ENCODE assay signal across 8 cellular contexts in genomic region chr5:446864-447263, GRCh38. TPM values are rescaled to one million over a fixed set of nuclear protein-coding genes. Genes with fewer than 3 reads are reported as not detected.
DNase-seq lines count a peak whose midpoint lies in the region; ATAC-seq, FAIRE-seq and TF ChIP-seq lines count a peak whose summit lies in the region.

No MANE protein-coding gene starts in this region.

- no peaks in the 10 kb centered on the region; the same call in 1 of the 2 replicates for H4K20me1 ChIP-seq in K562 (replicated peaks; ENCODE audit: control insufficient read depth, insufficient read depth, low read length)

- no peak overlapping the region for H2AFZ ChIP-seq in K562 (ENCODE audit: low read depth, low read length)

- peak in 1 of 2 experiments; percentile 44; a peak in 2 of 4 replicates for TF ChIP-seq RAD21 in K562 (CRISPR knock-in tag; conservative IDR thresholded peaks at IDR 0.05 in 1 of 2, IDR thresholded peaks at IDR 0.05 in 1 of 2)

- FAIRE-seq in K562 (lab: Jason Lieb, UNC), result peak; percentile 72
- no peak for FAIRE-seq in H54 (lab: Jason Lieb, UNC)

- H3K27me3 ChIP-seq in K562 (ENCODE audit: control insufficient read depth in 2 of 2, insufficient read depth in 2 of 2, low read length in 2 of 2) (no peaks in the 10 kb centered on the region), left lung (no peaks in the 10 kb centered on the region)

- H3K4me1 ChIP-seq in K562 (replicated peaks in 1 of 2; ENCODE audit: control insufficient read depth in 2 of 2, insufficient read depth in 2 of 2, low read length in 2 of 2) (peaks cover 15 to 30% of the 10 kb centered on the region in 2 experiments; a peak in 4 of 5 replicates), left lung (peaks cover 0 to 51% of the 10 kb centered on the region in 2 donors)

- H3K79me2 ChIP-seq in K562 (ENCODE audit: control insufficient read depth, insufficient read depth, low read length), result peaks cover 32% of the 10 kb centered on the region

- H3K9me3 ChIP-seq in K562 (replicated peaks; ENCODE audit: control insufficient read depth, insufficient read depth, low read depth, low read length), result 0 out of 2 replicates have a peak, but pooled peaks cover 4% of the 10 kb centered on the region
- H3K9me3 ChIP-seq in left lung, result peaks cover 6 to 8% of the 10 kb centered on the region in 2 donors

- H3K9ac ChIP-seq in K562 (ENCODE audit: insufficient read depth in 1 of 2, low read depth in 2 of 2, low read length in 2 of 2), result no peak overlapping the region

- H3K27ac ChIP-seq in K562 (ENCODE audit: extremely low read depth, low read depth, low read length) (no peak overlapping the region), left lung (no peak overlapping the region)

- POLR2A ChIA-PET in K562 (lab: Yijun Ruan, JAX), result interaction anchor here (0.9 to 1.9 kb wide), 5 partner anchors 10 to 172 kb away, joined by 3 to 6 read pairs (median 4); no protein-coding TSS in a partner anchor

- H3K4me2 ChIP-seq in K562 (ENCODE audit: insufficient read depth, low read length), result no peak overlapping the region

- TF ChIP-seq POLR2A in K562 (conservative IDR thresholded peaks at IDR 0.05) (no peak), H54 (IDR thresholded peaks at IDR 0.05; ENCODE audit: low read depth, low read length) (no peak)

- WGBS in K562 (ENCODE audit: insufficient coverage, low coverage, missing lambda C conversion rate), result 63% methylated on average over 7 of the region's 7 CpGs

- intact Hi-C loops in K562 (cut with micrococcal nuclease), result no loop called here
- intact Hi-C loops in left lung (cut with DNase I), result no loop called here

- in situ Hi-C loops in K562 (cut with MboI), result no loop called here

- CTCF ChIA-PET in K562 (lab: Yijun Ruan, JAX; ENCODE audit: low intra/inter-chr PET ratio), result interaction anchor here (0.8 kb wide), 1 partner anchor 11 kb away, joined by 3 read pairs; no protein-coding TSS in a partner anchor

- H3K36me3 ChIP-seq in K562 (ENCODE audit: control insufficient read depth, insufficient read depth, low read length) (peaks cover 57% of the 10 kb centered on the region), left lung (peaks cover 3 to 62% of the 10 kb centered on the region in 2 donors)

- ATAC-seq in K562 (no peak), left lung (peak; percentile 23), HG03565 (IDR thresholded peaks at IDR 0.05; ENCODE audit: unreplicated experiment) (no peak)

- no peak overlapping the region for H3K4me3 ChIP-seq in K562
- H3K4me3 ChIP-seq in left lung, result no peak overlapping the region

- H3K9me1 ChIP-seq in K562 (ENCODE audit: control insufficient read depth, insufficient read depth, low read length), result peaks cover 13% of the 10 kb centered on the region

- DNase-seq in AML-193 (lab: John Stamatoyannopoulos, UW), result peak; percentile 49 to 71
- DNase-seq in NCI-H345 treated with DMSO at 0.1 percent for 48 hours (lab: John Stamatoyannopoulos, UW; ENCODE audit: unreplicated experiment), result peak; percentile 17
- DNase-seq in K562 (ENCODE audit: extremely low read depth in 1 of 4, low spot score in 3 of 4), result peak in 3 of 4 experiments; percentile 43 to 50 (median 46)
- no peak for DNase-seq in left lung
- no peak for DNase-seq in cerebellar nuclear complex (lab: John Stamatoyannopoulos, UW)
- DNase-seq in H54 (ENCODE audit: insufficient read length, low spot score), result no peak

- no TSS peak for BruUV-seq in K562 (replicated peaks; lab: Mats Ljungman, UMichigan)

- peak; percentile 64 for TF ChIP-seq CTCF in GM12873 (IDR thresholded peaks at IDR 0.05; ENCODE audit: insufficient read depth, low read depth, low read length, missing control alignments)
- peak; percentile 45 to 70 (median 63); a peak in 5 of 6 replicates for TF ChIP-seq CTCF in K562 (IDR thresholded peaks at IDR 0.05 in 2 of 3, conservative IDR thresholded peaks at IDR 0.05 in 1 of 3; ENCODE audit: insufficient read depth in 2 of 3, low read depth in 1 of 3, low read length in 3 of 3)
- peak; percentile 33 to 49 for TF ChIP-seq CTCF in left lung (IDR thresholded peaks at IDR 0.05)

- TF ChIP-seq EP300 in K562 (IDR thresholded peaks at IDR 0.05; ENCODE audit: low read length), result no peak

TF ChIP-seq in K562, 482 proteins besides CTCF, POLR2A, EP300 and RAD21 (continues in another document):
- TF ChIP-seq E2F6 (IDR thresholded peaks at IDR 0.05; ENCODE audit: borderline replicate concordance in 1 of 2, extremely low read depth in 1 of 2, insufficient read depth in 1 of 2, insufficient read length in 1 of 2, low read depth in 1 of 2, low read length in 1 of 2, poor library complexity in 1 of 2, severe bottlenecking in 1 of 2) (no peak), SMC3 (conservative IDR thresholded peaks at IDR 0.05; ENCODE audit: insufficient read depth, low read depth, low read length) (peak; percentile 29; the same call in 1 of the 2 replicates), TFAP4 (CRISPR knock-in tag; IDR thresholded peaks at IDR 0.05; ENCODE audit: borderline replicate concordance) (peak; percentile 32; the same call in 1 of the 2 replicates), ZNF436 (CRISPR knock-in tag; IDR thresholded peaks at IDR 0.05) (no peak), RBM15 (IDR thresholded peaks at IDR 0.05; ENCODE audit: insufficient read depth, low read length) (no peak), SNAPC5 (CRISPR knock-in tag; IDR thresholded peaks at IDR 0.05) (no peak), ZFP91 (CRISPR knock-in tag; IDR thresholded peaks at IDR 0.05) (no peak)

RNA-seq across cellular contexts. Expression of gene EXOC3, which starts 3.9 kb away (rescaled TPM):
- total RNA-seq in K562 (2011; cell fraction: chromatin; rRNA removed; ENCODE audit: low replicate concordance), result 103 and 177 TPM in 2 replicates
- total RNA-seq in K562 (2011; cell fraction: nucleolus; rRNA removed), result 66.8 and 69.0 TPM in 2 replicates
- 75.2 and 79.0 TPM in 2 replicates for total RNA-seq in K562 (2011; cell fraction: nucleoplasm; rRNA removed)
- total RNA-seq in K562 (2014; rRNA removed) (22.4 and 27.5 TPM in 2 replicates), K562 (2014; rRNA removed; fragmentation: Illumina TruSeq; extraction: Trizol) (13.9 and 16.5 TPM in 2 replicates), K562 (2015; rRNA removed; fragmentation: Illumina TruSeq; extraction: Trizol) (22.4 and 22.9 TPM in 2 replicates), K562 (2021) (41.0 and 41.9 TPM in 2 replicates), left lung (10 to 100 TPM; 43.8 to 58.7 TPM)
- polyA plus RNA-seq in K562 (2011; rRNA removed) (15.5 and 18.8 TPM in 2 replicates), K562 (2014; fragmentation: Illumina TruSeq; extraction: Trizol) (22.9 and 25.8 TPM in 2 replicates), K562 (2014; fragmentation: Nextera tagmentation; extraction: Ambion mirVana) (1 to 10 TPM; 1.4 to 3.7 TPM), K562 (2014; rRNA removed) (25.6 and 26.4 TPM in 2 replicates)
- polyA plus RNA-seq in K562 (2011; cell fraction: cytosol; rRNA removed), result 12.0 and 15.7 TPM in 2 replicates
- polyA plus RNA-seq in K562 (2011; cell fraction: nucleus; rRNA removed), result 37.6 and 54.4 TPM in 2 replicates
- 34.5 and 78.0 TPM in 2 replicates for polyA plus RNA-seq in K562 (2012)
- 13.4 and 17.1 TPM in 2 replicates for polyA minus RNA-seq in K562 (2011; rRNA and poly(A)+ RNA removed)
- 14.6 and 14.7 TPM in 2 replicates for polyA minus RNA-seq in K562 (2011; cell fraction: cytosol; rRNA and poly(A)+ RNA removed)
- 18.3 and 25.2 TPM in 2 replicates for polyA minus RNA-seq in K562 (2011; cell fraction: nucleus; rRNA and poly(A)+ RNA removed)

Comparison
In these comparisons a context has a peak if more than half of its experiments do, and no peak if none do; other contexts are left out.
1. DNase-seq: peak in AML-193 (2 of 2), NCI-H345 treated with DMSO at 0.1 percent for 48 hours (single experiment) and K562 (3 of 4); none in left lung (0 of 2), cerebellar nuclear complex (0 of 2) and H54 (single experiment).
2. Peak in every context shown above with its lines, with median percentiles within 50 percentile points of each other: CTCF ChIP-seq.